In the genomic region with DNA sequence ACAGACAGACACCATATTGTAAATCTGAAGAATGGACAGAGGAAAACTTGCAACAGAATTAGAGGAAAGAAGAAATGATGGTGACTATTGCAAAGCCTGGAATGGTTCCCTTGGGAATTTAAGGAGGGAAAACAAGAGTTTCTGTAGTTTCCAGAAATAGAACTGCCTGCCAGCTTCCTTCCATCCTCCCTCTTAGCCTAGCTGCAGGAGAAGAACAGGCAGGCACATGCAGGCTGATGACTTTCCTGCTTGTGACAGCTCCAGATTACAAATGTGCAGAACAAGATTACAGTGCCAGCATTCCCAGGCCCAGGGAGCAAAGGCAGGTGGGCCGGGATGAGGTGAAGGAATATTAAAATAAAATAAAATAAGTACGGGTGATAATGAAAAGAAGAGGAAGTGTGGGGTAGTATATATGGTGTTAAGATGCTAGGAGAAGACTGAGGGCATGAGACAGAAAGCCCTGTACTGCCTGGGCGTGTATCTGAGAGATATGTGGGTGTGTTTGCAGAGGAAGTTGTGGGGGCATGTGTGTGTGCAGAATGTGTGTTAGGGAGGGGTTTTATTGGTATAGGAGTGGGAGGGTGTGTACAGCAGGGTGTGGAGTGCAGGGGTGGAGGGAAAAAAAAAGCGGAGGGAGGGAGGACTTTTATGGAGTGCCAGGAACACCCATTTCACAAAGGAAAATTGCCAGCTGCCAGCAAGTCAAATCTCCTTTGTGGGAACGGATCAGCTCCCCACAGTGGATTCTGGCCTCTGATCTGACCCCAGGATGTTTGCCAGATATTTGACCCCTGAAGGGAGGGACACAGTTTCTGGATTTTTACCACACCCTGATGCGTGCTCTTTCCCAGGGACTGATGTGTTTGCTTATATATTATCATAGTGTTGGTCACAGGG, we compare ENCODE assay signal across 8 cellular contexts. TPM values are rescaled to one million over a fixed set of nuclear protein-coding genes. Genes with fewer than 3 reads are reported as not detected.
DNase-seq lines count a peak whose midpoint lies in the region; ATAC-seq and TF ChIP-seq lines count a peak whose summit lies in the region.

No MANE protein-coding gene starts in this region.

- RAD21 ChIA-PET in HCT116 (lab: Charles Lee; ENCODE audit: low non-redundant PET in 1 of 2, low total read pairs in 2 of 2, uncharacterized antibody in 2 of 2, unreplicated experiment in 2 of 2) = no interaction called here

- H3K4me3 ChIP-seq in A673 (ENCODE audit: low read depth, low read length, poor library complexity, severe bottlenecking) (no peak overlapping the region), HCT116 (replicated peaks in 1 of 2; ENCODE audit: low read depth in 1 of 2, low read length in 2 of 2) (peak overlapping the region in 1 of 2 experiments; percentile 30; a peak in 2 of 4 replicates)

- H3K36me3 ChIP-seq in A673 (ENCODE audit: insufficient read depth, low read length, poor library complexity, severe bottlenecking) (no peaks in the 10 kb centered on the region), HCT116 (ENCODE audit: control insufficient read depth in 1 of 2, insufficient read depth in 2 of 2, low read length in 2 of 2) (no peaks in the 10 kb centered on the region)

- no peak for TF ChIP-seq POLR2A in HCT116 (IDR thresholded peaks at IDR 0.05; ENCODE audit: borderline replicate concordance, extremely low read depth, insufficient read depth, insufficient read length)

- H3K27me3 Mint-ChIP-seq in T-cell = no peaks in the 10 kb centered on the region

- H3K79me2 ChIP-seq in HCT116 (ENCODE audit: insufficient read depth, low read length) = no peaks in the 10 kb centered on the region

- H3K4me1 ChIP-seq in A673 (ENCODE audit: insufficient read depth, low read length, poor library complexity, severe bottlenecking) (no peaks in the 10 kb centered on the region), HCT116 (ENCODE audit: control insufficient read depth in 1 of 2, insufficient read depth in 2 of 2, low read length in 2 of 2) (peaks cover 15 to 41% of the 10 kb centered on the region in 2 experiments)

- H3K9me3 Mint-ChIP-seq in T-cell = no peaks in the 10 kb centered on the region

- TF ChIP-seq RAD21 in HCT116 (IDR thresholded peaks at IDR 0.05; ENCODE audit: low read depth) = no peak

- DNase-seq in A673 (ENCODE audit: low spot score) = peak; percentile 4
- peak; percentile 24 for DNase-seq in HCT116 (ENCODE audit: low read depth, low spot score)
- DNase-seq in T-cell = peak in 14 of 34 experiments; percentile 1 to 38 (median 10)
- DNase-seq in left cardiac atrium = peak; percentile 57
- no peak for DNase-seq in stimulated activated naive CD8-positive, alpha-beta T cell treated with anti-CD3 and anti-CD28 coated beads, Interleukin-15, Interleukin-2, amounts not matched to agents 100 U/mL and 50 U/mL, for 24 hours
- DNase-seq in retina = no peak

- H3K27me3 ChIP-seq in A673 (replicated peaks; ENCODE audit: insufficient read depth, low read depth, low read length, poor library complexity) = no peaks in the 10 kb centered on the region
- H3K27me3 ChIP-seq in HCT116 (ENCODE audit: insufficient read depth, low read length) = no peaks in the 10 kb centered on the region

- no peak for TF ChIP-seq CTCF in A673 (conservative IDR thresholded peaks at IDR 0.05; ENCODE audit: low read depth, low read length)
- TF ChIP-seq CTCF in HCT116 (IDR thresholded peaks at IDR 0.05 in 2 of 3, conservative IDR thresholded peaks at IDR 0.05 in 1 of 3; ENCODE audit: borderline replicate concordance in 1 of 3, insufficient read depth in 1 of 3, low read depth in 2 of 3, low read length in 2 of 3) = no peak

- H4K20me1 ChIP-seq in HCT116 (ENCODE audit: insufficient read depth) = no peaks in the 10 kb centered on the region

- no peaks in the 10 kb centered on the region for H3K36me3 Mint-ChIP-seq in T-cell

- intact Hi-C loops in A673 (cut with micrococcal nuclease; ENCODE audit: unreplicated experiment) = no loop called here
- intact Hi-C loops in HCT116 (cut with micrococcal nuclease) = no loop called here
- intact Hi-C loops in left cardiac atrium (cut with DNase I) = no loop called here

- peak overlapping the region; percentile 13 to 27 for H3K27ac Mint-ChIP-seq in T-cell

- peak overlapping the region; percentile 31 for H3K9ac ChIP-seq in HCT116 (ENCODE audit: low read length)

- peak overlapping the region; percentile 18 for H2AFZ ChIP-seq in HCT116 (ENCODE audit: low read depth, low read length, poor library complexity, severe bottlenecking)

- peak; percentile 80 for ATAC-seq in HCT116
- peak; percentile 78 to 90 (median 87) for ATAC-seq in T-cell (replicated peaks in 1 of 4)
- peak; percentile 49 to 80 for ATAC-seq in left cardiac atrium
- peak; percentile 52 for ATAC-seq in stimulated activated naive CD8-positive, alpha-beta T cell treated with anti-CD3 and anti-CD28 coated beads, Interleukin-15, Interleukin-2, amounts not matched to agents 100 U/mL and 50 U/mL, for 24 hours
- no peak for ATAC-seq in GM18498 (IDR thresholded peaks at IDR 0.05; ENCODE audit: unreplicated experiment)
- ATAC-seq in GM21515 (IDR thresholded peaks at IDR 0.05; ENCODE audit: unreplicated experiment) = no peak

- no peaks in the 10 kb centered on the region for H3K9me2 ChIP-seq in HCT116 (ENCODE audit: insufficient read depth)

- POLR2A ChIA-PET in A673 (lab: Charles Lee; ENCODE audit: low non-redundant PET) = no interaction called here
- POLR2A ChIA-PET in HCT116 (lab: Charles Lee) = no interaction called here
- POLR2A ChIA-PET in T-cell (lab: Charles Lee) = no interaction called here

- no peaks in the 10 kb centered on the region for H3K9me3 ChIP-seq in A673 (ENCODE audit: low read depth, low read length, poor library complexity, severe bottlenecking)
- no peaks in the 10 kb centered on the region for H3K9me3 ChIP-seq in HCT116 (ENCODE audit: control insufficient read depth in 1 of 2, insufficient read depth in 1 of 2, low read depth in 1 of 2, low read length in 2 of 2)

- CTCF ChIA-PET in A673 (lab: Charles Lee) = no interaction called here
- CTCF ChIA-PET in HCT116 (lab: Charles Lee) = no interaction called here
- CTCF ChIA-PET in T-cell (lab: Charles Lee) = no interaction called here

- H3K4me3 Mint-ChIP-seq in T-cell = peak overlapping the region in 2 of 3 donors; percentile 2 to 40

- H3K4me2 ChIP-seq in HCT116 (ENCODE audit: low read length) = peak overlapping the region; percentile 67

- no TSS peak for BruUV-seq in A673 (replicated peaks; lab: Mats Ljungman, UMichigan)
- BruUV-seq in HCT116 (replicated peaks; lab: Mats Ljungman, UMichigan) = TSS peak; percentile 75

- H3K27ac ChIP-seq in A673 (ENCODE audit: low read depth, low read length, poor library complexity, severe bottlenecking) (no peak overlapping the region), HCT116 (ENCODE audit: low read depth, low read length) (peak overlapping the region; percentile 12; the same call in 1 of the 2 replicates)

- peaks cover 21 to 56% (median 32%) of the 10 kb centered on the region in 3 donors for H3K4me1 Mint-ChIP-seq in T-cell

TF ChIP-seq in HCT116, 20 proteins besides CTCF, POLR2A, EP300 and RAD21:
- TF ChIP-seq ELF1 (IDR thresholded peaks at IDR 0.05; ENCODE audit: borderline replicate concordance, low read depth) (no peak), CEBPB (IDR thresholded peaks at IDR 0.05; ENCODE audit: low read depth) (0 out of 2 replicates have a peak, but pooled peaks have one; percentile 6), TCF7L2 (IDR thresholded peaks at IDR 0.05; ENCODE audit: borderline replicate concordance, extremely low read depth, insufficient read depth, insufficient read length) (no peak), CBX3 (IDR thresholded peaks at IDR 0.05; ENCODE audit: low read depth) (no peak), POLR2AphosphoS5 (IDR thresholded peaks at IDR 0.05; ENCODE audit: low read depth, low read length) (no peak), EGR1 (IDR thresholded peaks at IDR 0.05; ENCODE audit: low read depth) (peak; percentile 67), SP1 (IDR thresholded peaks at IDR 0.05; ENCODE audit: low read depth) (peak; percentile 41), ZNF274 (IDR thresholded peaks at IDR 0.05; ENCODE audit: low read depth, low read length) (no peak), JUND (IDR thresholded peaks at IDR 0.05) (no peak), FOSL1 (IDR thresholded peaks at IDR 0.05; ENCODE audit: low read depth) (no peak), YY1 (IDR thresholded peaks at IDR 0.05; ENCODE audit: extremely low read depth, insufficient replicate concordance, low read depth, low read length) (no peak), SIN3A (IDR thresholded peaks at IDR 0.05; ENCODE audit: low read depth) (no peak)
- TF ChIP-seq, protein P1, sequence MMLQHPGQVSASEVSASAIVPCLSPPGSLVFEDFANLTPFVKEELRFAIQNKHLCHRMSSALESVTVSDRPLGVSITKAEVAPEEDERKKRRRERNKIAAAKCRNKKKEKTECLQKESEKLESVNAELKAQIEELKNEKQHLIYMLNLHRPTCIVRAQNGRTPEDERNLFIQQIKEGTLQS (IDR thresholded peaks at IDR 0.05) = no peak
- TF ChIP-seq, protein P2, sequence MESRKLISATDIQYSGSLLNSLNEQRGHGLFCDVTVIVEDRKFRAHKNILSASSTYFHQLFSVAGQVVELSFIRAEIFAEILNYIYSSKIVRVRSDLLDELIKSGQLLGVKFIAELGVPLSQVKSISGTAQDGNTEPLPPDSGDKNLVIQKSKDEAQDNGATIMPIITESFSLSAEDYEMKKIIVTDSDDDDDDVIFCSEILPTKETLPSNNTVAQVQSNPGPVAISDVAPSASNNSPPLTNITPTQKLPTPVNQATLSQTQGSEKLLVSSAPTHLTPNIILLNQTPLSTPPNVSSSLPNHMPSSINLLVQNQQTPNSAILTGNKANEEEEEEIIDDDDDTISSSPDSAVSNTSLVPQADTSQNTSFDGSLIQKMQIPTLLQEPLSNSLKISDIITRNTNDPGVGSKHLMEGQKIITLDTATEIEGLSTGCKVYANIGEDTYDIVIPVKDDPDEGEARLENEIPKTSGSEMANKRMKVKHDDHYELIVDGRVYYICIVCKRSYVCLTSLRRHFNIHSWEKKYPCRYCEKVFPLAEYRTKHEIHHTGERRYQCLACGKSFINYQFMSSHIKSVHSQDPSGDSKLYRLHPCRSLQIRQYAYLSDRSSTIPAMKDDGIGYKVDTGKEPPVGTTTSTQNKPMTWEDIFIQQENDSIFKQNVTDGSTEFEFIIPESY (IDR thresholded peaks at IDR 0.05; ENCODE audit: extremely low read depth, insufficient replicate concordance, low read length) = no peak
- TF ChIP-seq, protein P3, sequence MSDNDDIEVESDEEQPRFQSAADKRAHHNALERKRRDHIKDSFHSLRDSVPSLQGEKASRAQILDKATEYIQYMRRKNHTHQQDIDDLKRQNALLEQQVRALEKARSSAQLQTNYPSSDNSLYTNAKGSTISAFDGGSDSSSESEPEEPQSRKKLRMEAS (IDR thresholded peaks at IDR 0.05) = no peak

RNA-seq across cellular contexts. Expression of a gene that starts 43.9 kb away (rescaled TPM):
- total RNA-seq in A673 (2021) (12.6 and 13.9 TPM in 2 replicates), HCT116 (2021; ENCODE audit: unreplicated experiment) (8.6 TPM), T-cell (10 to 100 TPM; 11.1 to 16.2 (median 15.3) TPM), left cardiac atrium (1 to 10 TPM; 4.5 to 5.0 TPM)
- polyA plus RNA-seq in HCT116 (2012) = 2.2 and 2.8 TPM in 2 replicates

Comparison
In these comparisons a context has a peak if more than half of its experiments do, and no peak if none do; other contexts are left out.
1. DNase-seq: peak in A673 (single experiment), HCT116 (single experiment) and left cardiac atrium (single experiment); none in stimulated activated naive CD8-positive, alpha-beta T cell treated with anti-CD3 and anti-CD28 coated beads, Interleukin-15, Interleukin-2, amounts not matched to agents 100 U/mL and 50 U/mL, for 24 hours (single experiment) and retina (single experiment).
2. ATAC-seq: peak in HCT116 (single experiment), T-cell (4 of 4), left cardiac atrium (2 of 2) and stimulated activated naive CD8-positive, alpha-beta T cell treated with anti-CD3 and anti-CD28 coated beads, Interleukin-15, Interleukin-2, amounts not matched to agents 100 U/mL and 50 U/mL, for 24 hours (single experiment); none in GM18498 (single experiment) and GM21515 (single experiment).